In the genomic region with DNA sequence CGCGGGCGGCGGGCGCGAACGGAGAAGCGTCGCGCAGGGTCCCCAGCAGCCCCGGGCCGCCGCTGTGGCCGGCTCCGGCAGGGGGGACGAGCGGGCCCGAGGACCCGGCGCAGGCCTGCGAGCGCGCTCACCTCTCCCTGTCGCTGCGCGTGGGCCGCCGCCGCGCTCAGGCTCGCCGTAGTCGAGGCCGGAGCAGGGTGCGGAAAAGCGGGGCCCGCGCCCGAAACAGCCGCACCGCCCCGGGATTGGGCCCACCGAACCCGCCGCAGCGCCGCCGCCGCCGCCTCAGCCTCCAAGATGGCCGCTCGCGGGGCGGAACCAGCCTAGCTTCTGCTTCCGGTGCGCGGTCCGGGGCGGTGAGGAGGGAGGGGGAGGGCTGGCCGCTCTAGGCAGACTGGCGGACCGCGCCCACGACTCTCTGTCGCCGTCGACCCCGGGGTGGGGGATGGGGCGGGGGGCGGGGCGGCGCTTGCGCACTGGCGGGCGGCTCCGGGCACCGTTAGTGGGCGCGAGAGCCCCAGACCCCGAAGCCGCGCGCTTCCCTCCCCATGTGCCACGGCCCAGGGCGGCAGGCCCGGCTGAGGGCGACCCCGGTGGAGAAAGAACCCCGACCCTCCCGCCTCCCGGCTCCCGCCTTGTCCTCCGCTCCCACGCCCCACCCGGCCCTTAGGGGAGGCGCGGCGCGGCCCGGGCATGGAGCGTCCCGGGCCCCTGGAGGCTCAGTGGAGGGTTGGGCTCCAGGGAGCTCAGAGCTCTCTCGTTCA, we compare ENCODE assay signal across 1 cellular context.
TF ChIP-seq lines count a peak whose summit lies in the region.

A gene (minus strand): TSS at position 320 of the 764 bp plus-strand sequence. CDS start 5,862 bp downstream, outside the sequence.

TF ChIP-seq in HepG2, 621 proteins besides CTCF, POLR2A, EP300 and RAD21 (continued from another document):
- TF ChIP-seq, protein P1, sequence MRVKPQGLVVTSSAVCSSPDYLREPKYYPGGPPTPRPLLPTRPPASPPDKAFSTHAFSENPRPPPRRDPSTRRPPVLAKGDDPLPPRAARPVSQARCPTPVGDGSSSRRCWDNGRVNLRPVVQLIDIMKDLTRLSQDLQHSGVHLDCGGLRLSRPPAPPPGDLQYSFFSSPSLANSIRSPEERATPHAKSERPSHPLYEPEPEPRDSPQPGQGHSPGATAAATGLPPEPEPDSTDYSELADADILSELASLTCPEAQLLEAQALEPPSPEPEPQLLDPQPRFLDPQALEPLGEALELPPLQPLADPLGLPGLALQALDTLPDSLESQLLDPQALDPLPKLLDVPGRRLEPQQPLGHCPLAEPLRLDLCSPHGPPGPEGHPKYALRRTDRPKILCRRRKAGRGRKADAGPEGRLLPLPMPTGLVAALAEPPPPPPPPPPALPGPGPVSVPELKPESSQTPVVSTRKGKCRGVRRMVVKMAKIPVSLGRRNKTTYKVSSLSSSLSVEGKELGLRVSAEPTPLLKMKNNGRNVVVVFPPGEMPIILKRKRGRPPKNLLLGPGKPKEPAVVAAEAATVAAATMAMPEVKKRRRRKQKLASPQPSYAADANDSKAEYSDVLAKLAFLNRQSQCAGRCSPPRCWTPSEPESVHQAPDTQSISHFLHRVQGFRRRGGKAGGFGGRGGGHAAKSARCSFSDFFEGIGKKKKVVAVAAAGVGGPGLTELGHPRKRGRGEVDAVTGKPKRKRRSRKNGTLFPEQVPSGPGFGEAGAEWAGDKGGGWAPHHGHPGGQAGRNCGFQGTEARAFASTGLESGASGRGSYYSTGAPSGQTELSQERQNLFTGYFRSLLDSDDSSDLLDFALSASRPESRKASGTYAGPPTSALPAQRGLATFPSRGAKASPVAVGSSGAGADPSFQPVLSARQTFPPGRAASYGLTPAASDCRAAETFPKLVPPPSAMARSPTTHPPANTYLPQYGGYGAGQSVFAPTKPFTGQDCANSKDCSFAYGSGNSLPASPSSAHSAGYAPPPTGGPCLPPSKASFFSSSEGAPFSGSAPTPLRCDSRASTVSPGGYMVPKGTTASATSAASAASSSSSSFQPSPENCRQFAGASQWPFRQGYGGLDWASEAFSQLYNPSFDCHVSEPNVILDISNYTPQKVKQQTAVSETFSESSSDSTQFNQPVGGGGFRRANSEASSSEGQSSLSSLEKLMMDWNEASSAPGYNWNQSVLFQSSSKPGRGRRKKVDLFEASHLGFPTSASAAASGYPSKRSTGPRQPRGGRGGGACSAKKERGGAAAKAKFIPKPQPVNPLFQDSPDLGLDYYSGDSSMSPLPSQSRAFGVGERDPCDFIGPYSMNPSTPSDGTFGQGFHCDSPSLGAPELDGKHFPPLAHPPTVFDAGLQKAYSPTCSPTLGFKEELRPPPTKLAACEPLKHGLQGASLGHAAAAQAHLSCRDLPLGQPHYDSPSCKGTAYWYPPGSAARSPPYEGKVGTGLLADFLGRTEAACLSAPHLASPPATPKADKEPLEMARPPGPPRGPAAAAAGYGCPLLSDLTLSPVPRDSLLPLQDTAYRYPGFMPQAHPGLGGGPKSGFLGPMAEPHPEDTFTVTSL (CRISPR knock-in tag; IDR thresholded peaks at IDR 0.05; ENCODE audit: borderline replicate concordance), result 0 out of 2 replicates have a peak, but pooled peaks have one; percentile 31
- TF ChIP-seq JUND (CRISPR knock-in tag; IDR thresholded peaks at IDR 0.05) (no peak), RARG (CRISPR knock-in tag; IDR thresholded peaks at IDR 0.05; ENCODE audit: low read depth) (no peak), MTA1 (CRISPR knock-in tag; IDR thresholded peaks at IDR 0.05; ENCODE audit: borderline replicate concordance) (0 out of 2 replicates have a peak, but pooled peaks have one; percentile 1), XRCC5 (optimal IDR thresholded peaks at IDR 0.05; ENCODE audit: low read length) (no peak), ARHGAP35 (CRISPR knock-in tag; IDR thresholded peaks at IDR 0.05; ENCODE audit: borderline replicate concordance) (no peak), MAZ (IDR thresholded peaks at IDR 0.05; ENCODE audit: borderline replicate concordance, low read depth, low read length) (peak; percentile 35; the same call in 1 of the 2 replicates), MAZ (CRISPR knock-in tag; IDR thresholded peaks at IDR 0.05; ENCODE audit: low read depth) (peak; percentile 87), PCBP2 (optimal IDR thresholded peaks at IDR 0.05; ENCODE audit: low read depth, low read length, poor library complexity, severe bottlenecking) (no peak), ZNF292 (CRISPR knock-in tag; IDR thresholded peaks at IDR 0.05; ENCODE audit: borderline replicate concordance, low read depth) (no peak), ZNF761 (CRISPR knock-in tag; conservative IDR thresholded peaks at IDR 0.05) (no peak), KLF16 (CRISPR knock-in tag; IDR thresholded peaks at IDR 0.05) (peak in 1 of 2 experiments; percentile 56; a peak in 2 of 4 replicates), RXRB (CRISPR knock-in tag; IDR thresholded peaks at IDR 0.05; ENCODE audit: borderline replicate concordance) (peak; percentile 8; the same call in 1 of the 2 replicates), ZFP36 (IDR thresholded peaks at IDR 0.05; ENCODE audit: borderline replicate concordance, low read depth, low read length, partially characterized antibody) (no peak), ZNF724P (CRISPR knock-in tag; IDR thresholded peaks at IDR 0.05; ENCODE audit: borderline replicate concordance) (peak; percentile 88), ZBTB3 (CRISPR knock-in tag; IDR thresholded peaks at IDR 0.05; ENCODE audit: borderline replicate concordance, low read depth) (0 out of 2 replicates have a peak, but pooled peaks have one; percentile 16)
- TF ChIP-seq, protein P2, sequence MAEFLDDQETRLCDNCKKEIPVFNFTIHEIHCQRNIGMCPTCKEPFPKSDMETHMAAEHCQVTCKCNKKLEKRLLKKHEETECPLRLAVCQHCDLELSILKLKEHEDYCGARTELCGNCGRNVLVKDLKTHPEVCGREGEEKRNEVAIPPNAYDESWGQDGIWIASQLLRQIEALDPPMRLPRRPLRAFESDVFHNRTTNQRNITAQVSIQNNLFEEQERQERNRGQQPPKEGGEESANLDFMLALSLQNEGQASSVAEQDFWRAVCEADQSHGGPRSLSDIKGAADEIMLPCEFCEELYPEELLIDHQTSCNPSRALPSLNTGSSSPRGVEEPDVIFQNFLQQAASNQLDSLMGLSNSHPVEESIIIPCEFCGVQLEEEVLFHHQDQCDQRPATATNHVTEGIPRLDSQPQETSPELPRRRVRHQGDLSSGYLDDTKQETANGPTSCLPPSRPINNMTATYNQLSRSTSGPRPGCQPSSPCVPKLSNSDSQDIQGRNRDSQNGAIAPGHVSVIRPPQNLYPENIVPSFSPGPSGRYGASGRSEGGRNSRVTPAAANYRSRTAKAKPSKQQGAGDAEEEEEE (CRISPR knock-in tag; IDR thresholded peaks at IDR 0.05; ENCODE audit: borderline replicate concordance), result no peak
- TF ChIP-seq, protein P3, sequence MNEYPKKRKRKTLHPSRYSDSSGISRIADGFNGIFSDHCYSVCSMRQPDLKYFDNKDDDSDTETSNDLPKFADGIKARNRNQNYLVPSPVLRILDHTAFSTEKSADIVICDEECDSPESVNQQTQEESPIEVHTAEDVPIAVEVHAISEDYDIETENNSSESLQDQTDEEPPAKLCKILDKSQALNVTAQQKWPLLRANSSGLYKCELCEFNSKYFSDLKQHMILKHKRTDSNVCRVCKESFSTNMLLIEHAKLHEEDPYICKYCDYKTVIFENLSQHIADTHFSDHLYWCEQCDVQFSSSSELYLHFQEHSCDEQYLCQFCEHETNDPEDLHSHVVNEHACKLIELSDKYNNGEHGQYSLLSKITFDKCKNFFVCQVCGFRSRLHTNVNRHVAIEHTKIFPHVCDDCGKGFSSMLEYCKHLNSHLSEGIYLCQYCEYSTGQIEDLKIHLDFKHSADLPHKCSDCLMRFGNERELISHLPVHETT (CRISPR knock-in tag; conservative IDR thresholded peaks at IDR 0.05), result peak; percentile 96
- TF ChIP-seq, protein P4, sequence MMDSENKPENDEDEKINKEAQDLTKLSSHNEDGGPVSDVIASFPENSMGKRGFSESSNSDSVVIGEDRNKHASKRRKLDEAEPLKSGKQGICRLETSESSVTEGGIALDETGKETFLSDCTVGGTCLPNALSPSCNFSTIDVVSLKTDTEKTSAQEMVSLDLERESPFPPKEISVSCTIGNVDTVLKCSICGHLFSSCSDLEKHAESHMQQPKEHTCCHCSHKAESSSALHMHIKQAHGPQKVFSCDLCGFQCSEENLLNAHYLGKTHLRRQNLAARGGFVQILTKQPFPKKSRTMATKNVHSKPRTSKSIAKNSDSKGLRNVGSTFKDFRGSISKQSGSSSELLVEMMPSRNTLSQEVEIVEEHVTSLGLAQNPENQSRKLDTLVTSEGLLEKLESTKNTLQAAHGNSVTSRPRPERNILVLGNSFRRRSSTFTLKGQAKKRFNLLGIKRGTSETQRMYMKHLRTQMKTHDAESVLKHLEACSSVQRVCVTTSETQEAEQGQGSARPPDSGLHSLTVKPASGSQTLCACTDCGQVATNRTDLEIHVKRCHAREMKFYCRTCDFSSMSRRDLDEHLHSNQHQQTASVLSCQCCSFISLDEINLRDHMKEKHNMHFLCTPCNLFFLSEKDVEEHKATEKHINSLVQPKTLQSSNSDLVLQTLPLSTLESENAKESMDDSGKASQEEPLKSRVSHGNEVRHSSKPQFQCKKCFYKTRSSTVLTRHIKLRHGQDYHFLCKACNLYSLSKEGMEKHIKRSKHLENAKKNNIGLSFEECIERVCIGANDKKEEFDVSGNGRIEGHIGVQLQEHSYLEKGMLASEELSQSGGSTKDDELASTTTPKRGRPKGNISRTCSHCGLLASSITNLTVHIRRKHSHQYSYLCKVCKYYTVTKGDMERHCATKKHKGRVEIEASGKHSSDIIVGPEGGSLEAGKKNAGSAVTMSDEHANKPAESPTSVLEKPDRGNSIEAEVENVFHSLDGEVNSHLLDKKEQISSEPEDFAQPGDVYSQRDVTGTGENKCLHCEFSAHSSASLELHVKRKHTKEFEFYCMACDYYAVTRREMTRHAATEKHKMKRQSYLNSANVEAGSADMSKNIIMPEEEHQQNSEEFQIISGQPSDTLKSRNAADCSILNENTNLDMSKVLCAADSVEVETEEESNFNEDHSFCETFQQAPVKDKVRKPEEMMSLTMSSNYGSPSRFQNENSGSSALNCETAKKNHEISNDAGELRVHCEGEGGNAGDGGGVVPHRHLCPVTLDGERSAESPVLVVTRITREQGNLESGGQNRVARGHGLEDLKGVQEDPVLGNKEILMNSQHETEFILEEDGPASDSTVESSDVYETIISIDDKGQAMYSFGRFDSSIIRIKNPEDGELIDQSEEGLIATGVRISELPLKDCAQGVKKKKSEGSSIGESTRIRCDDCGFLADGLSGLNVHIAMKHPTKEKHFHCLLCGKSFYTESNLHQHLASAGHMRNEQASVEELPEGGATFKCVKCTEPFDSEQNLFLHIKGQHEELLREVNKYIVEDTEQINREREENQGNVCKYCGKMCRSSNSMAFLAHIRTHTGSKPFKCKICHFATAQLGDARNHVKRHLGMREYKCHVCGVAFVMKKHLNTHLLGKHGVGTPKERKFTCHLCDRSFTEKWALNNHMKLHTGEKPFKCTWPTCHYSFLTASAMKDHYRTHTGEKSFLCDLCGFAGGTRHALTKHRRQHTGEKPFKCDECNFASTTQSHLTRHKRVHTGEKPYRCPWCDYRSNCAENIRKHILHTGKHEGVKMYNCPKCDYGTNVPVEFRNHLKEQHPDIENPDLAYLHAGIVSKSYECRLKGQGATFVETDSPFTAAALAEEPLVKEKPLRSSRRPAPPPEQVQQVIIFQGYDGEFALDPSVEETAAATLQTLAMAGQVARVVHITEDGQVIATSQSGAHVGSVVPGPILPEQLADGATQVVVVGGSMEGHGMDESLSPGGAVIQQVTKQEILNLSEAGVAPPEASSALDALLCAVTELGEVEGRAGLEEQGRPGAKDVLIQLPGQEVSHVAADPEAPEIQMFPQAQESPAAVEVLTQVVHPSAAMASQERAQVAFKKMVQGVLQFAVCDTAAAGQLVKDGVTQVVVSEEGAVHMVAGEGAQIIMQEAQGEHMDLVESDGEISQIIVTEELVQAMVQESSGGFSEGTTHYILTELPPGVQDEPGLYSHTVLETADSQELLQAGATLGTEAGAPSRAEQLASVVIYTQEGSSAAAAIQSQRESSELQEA (CRISPR knock-in tag; IDR thresholded peaks at IDR 0.05; ENCODE audit: not compliant biosample characterization), result peak; percentile 44
- TF ChIP-seq, protein P5, sequence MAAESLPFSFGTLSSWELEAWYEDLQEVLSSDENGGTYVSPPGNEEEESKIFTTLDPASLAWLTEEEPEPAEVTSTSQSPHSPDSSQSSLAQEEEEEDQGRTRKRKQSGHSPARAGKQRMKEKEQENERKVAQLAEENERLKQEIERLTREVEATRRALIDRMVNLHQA (CRISPR knock-in tag; IDR thresholded peaks at IDR 0.05), result no peak
